Comparison of ENCODE assay signal across 10 cellular contexts in the genomic region with DNA sequence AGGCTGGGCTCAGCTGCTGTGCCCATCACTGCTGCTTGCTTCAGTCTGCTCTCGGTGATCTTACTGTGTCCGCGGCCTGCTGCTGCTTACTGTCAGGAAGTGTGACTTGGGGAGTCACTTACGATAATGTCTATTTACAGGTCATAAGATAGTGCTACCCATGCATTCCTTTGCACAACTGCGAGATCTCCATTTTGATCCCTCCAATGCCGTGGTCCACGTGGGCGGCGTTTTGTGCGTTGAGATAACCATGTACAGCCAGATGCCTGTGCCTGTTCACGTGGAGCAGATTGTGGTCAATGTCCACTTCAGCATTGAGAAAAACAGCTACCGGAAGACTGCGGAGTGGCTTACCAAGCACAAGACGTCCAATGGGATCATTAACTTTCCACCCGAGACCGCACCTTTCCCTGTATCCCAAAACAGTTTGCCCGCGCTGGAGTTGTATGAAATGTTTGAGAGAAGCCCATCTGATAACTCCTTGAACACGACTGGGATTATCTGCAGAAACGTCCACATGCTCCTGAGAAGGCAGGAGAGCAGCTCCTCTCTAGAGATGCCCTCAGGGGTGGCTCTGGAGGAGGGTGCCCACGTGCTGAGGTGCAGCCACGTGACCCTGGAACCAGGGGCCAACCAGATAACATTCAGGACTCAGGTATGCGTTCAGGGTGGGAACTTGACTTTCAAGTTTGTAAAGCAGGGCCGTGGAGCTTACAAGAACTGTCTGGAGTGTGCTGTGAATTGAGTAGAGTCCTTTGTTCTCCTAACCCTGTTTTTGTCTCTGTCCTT. TPM values are rescaled to one million over a fixed set of nuclear protein-coding genes. Genes with fewer than 3 reads are reported as not detected.
DNase-seq lines count a peak whose midpoint lies in the region; ATAC-seq and TF ChIP-seq lines count a peak whose summit lies in the region.
"Had no signal": no experiment of that assay in that cellular context is flagged by ENCODE, and none has a peak within 500 bp of the region (broad histone marks: within the 10 kb centered on the region; RNA-seq: fewer than 3 reads in every experiment).

No MANE protein-coding gene starts in this region.

- H3K4me3 ChIP-seq in SK-N-MC (no peak overlapping the region), esophagus (ENCODE audit: low read depth in 1 of 2, low read length in 2 of 2) (no peak overlapping the region)
- H3K4me3 ChIP-seq: GM23338 had no signal

- H3K4me1 Mint-ChIP-seq in Calu3 (ENCODE audit: low read depth, unreplicated experiment), result peaks cover 9% of the 10 kb centered on the region

- H3K27me3 ChIP-seq in esophagus (ENCODE audit: control insufficient read depth in 1 of 2, insufficient read depth in 2 of 2, low read length in 2 of 2), result no peaks in the 10 kb centered on the region

- no peak overlapping the region for H3K9ac ChIP-seq in SK-N-MC (ENCODE audit: insufficient read length)

- no peaks in the 10 kb centered on the region for H3K27me3 Mint-ChIP-seq in Calu3 (ENCODE audit: unreplicated experiment)

- CTCF ChIA-PET in Calu3 (lab: Charles Lee), result no interaction called here

- 0 out of 2 replicates have a peak overlapping the region, but pooled peaks have one; percentile 21 for H3K27ac ChIP-seq in SK-N-MC
- peak overlapping the region; percentile 34 to 35 for H3K27ac ChIP-seq in esophagus (ENCODE audit: low read depth in 2 of 2, low read length in 1 of 2)

- H3K4me3 Mint-ChIP-seq in Calu3 (ENCODE audit: low read depth, unreplicated experiment), result peak overlapping the region; percentile 28
- H3K4me3 Mint-ChIP-seq: GM23338 had no signal

- peak overlapping the region; percentile 44 for H3K27ac Mint-ChIP-seq in Calu3 (ENCODE audit: unreplicated experiment)
- H3K27ac Mint-ChIP-seq: GM23338 had no signal

- intact Hi-C loops in Calu3 (cut with micrococcal nuclease; ENCODE audit: unreplicated experiment) (no loop called here), posterior vena cava (cut with DNase I) (no loop called here)

- no peaks in the 10 kb centered on the region for H3K9me3 Mint-ChIP-seq in Calu3 (ENCODE audit: low read depth, unreplicated experiment)
- H3K9me3 Mint-ChIP-seq: GM23338 had no signal

- no peak for ATAC-seq in GM18867 (IDR thresholded peaks at IDR 0.05; ENCODE audit: unreplicated experiment)
- no peak for ATAC-seq in GM19452 (IDR thresholded peaks at IDR 0.05; ENCODE audit: unreplicated experiment)
- ATAC-seq: GM23338 had no signal

- DNase-seq in Calu3, result peak; percentile 50
- DNase-seq in SK-N-MC (ENCODE audit: low read depth, low spot score), result no peak
- DNase-seq in posterior vena cava (ENCODE audit: low spot score), result peak; percentile 37
- DNase-seq in SW 1271 (lab: John Stamatoyannopoulos, UW), result no peak
- no peak for DNase-seq in NOMO-1 treated with DMSO at 0.1 percent for 48 hours (lab: John Stamatoyannopoulos, UW; ENCODE audit: unreplicated experiment)
- DNase-seq: DMS79 had no signal

- no TSS peak for BruUV-seq in Calu3 (replicated peaks; lab: Mats Ljungman, UMichigan)

- no peak for TF ChIP-seq CTCF in Calu3 (IDR thresholded peaks at IDR 0.05; ENCODE audit: unreplicated experiment)

- 81 to 82% methylated on average over 24 of the region's 24 CpGs for WGBS in esophagus, 2 donors

- H3K4me1 ChIP-seq in esophagus (ENCODE audit: control insufficient read depth in 2 of 2, insufficient read depth in 2 of 2, low read length in 1 of 2), result peaks cover 0 to 9% of the 10 kb centered on the region in 2 donors

- H3K9me3 ChIP-seq in SK-N-MC (ENCODE audit: low read depth, low read length) (no peaks in the 10 kb centered on the region), esophagus (ENCODE audit: control insufficient read depth in 2 of 2, insufficient read depth in 1 of 2, low read depth in 1 of 2, low read length in 1 of 2) (no peaks in the 10 kb centered on the region)

- H3K36me3 Mint-ChIP-seq in Calu3 (ENCODE audit: insufficient read depth, unreplicated experiment), result peaks cover 27% of the 10 kb centered on the region

- H3K36me3 ChIP-seq in SK-N-MC (ENCODE audit: insufficient read depth, low read length) (peaks cover 28% of the 10 kb centered on the region), esophagus (ENCODE audit: control insufficient read depth in 2 of 2, insufficient read depth in 2 of 2, low read length in 1 of 2) (peaks cover 20 to 44% of the 10 kb centered on the region in 2 donors)

RNA-seq across cellular contexts. Expression of gene PWP2, which starts 24.4 kb away (rescaled TPM):
- total RNA-seq in Calu3 (2022) (16.3 and 18.1 TPM in 2 replicates), posterior vena cava (1 to 10 TPM; 4.5 to 5.4 TPM)
- polyA plus RNA-seq in esophagus, result 1 to 10 TPM; 2.2 to 3.2 TPM

RNA-seq across cellular contexts. Expression of gene GATD3, which starts 50.6 kb away (rescaled TPM):
- total RNA-seq in Calu3 (2022) (23.9 and 24.6 TPM in 2 replicates), posterior vena cava (1 to 10 TPM; 6.1 to 8.4 TPM)
- 1 to 10 TPM; 4.8 to 7.5 TPM for polyA plus RNA-seq in esophagus

Comparison
In these comparisons a context has a peak if more than half of its experiments do, and no peak if none do; other contexts are left out.
1. DNase-seq: peak in Calu3 (single experiment) and posterior vena cava (single experiment); none in SK-N-MC (single experiment), SW 1271 (0 of 2) and NOMO-1 treated with DMSO at 0.1 percent for 48 hours (single experiment).